In the genomic region with DNA sequence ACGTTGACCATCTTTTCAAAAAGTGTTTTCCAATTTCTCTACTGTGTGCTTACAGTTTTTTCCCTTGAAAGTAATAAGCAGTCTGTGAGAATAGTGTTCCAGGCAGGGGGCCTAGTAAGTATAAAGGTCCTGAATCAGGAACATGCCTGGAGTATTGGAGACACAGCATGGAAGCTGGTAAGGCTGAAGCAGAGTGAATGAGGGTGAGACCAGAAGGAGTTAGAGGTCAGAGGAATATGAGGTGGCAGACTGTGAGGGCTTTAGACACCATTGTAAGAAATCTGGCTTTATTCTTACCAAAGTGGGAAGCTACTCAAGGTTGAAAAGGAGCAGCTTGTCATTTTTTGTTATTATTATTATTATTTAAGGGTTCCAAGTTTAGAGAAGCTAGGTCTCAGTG, we compare ENCODE assay signal across 1 cellular context.
TF ChIP-seq lines count a peak whose summit lies in the region.

No MANE protein-coding gene starts in this region.

TF ChIP-seq in SK-N-SH treated with all-trans-retinoic acid at 6 μM for 48 hours, 23 proteins besides CTCF, POLR2A, EP300 and RAD21 (continued from another document):
- TF ChIP-seq TSHZ2 (CRISPR knock-in tag; IDR thresholded peaks at IDR 0.05) (no peak), TOX (CRISPR knock-in tag; IDR thresholded peaks at IDR 0.05; ENCODE audit: borderline replicate concordance) (no peak), CSRNP3 (CRISPR knock-in tag; IDR thresholded peaks at IDR 0.05) (no peak)
- TF ChIP-seq, protein P1, sequence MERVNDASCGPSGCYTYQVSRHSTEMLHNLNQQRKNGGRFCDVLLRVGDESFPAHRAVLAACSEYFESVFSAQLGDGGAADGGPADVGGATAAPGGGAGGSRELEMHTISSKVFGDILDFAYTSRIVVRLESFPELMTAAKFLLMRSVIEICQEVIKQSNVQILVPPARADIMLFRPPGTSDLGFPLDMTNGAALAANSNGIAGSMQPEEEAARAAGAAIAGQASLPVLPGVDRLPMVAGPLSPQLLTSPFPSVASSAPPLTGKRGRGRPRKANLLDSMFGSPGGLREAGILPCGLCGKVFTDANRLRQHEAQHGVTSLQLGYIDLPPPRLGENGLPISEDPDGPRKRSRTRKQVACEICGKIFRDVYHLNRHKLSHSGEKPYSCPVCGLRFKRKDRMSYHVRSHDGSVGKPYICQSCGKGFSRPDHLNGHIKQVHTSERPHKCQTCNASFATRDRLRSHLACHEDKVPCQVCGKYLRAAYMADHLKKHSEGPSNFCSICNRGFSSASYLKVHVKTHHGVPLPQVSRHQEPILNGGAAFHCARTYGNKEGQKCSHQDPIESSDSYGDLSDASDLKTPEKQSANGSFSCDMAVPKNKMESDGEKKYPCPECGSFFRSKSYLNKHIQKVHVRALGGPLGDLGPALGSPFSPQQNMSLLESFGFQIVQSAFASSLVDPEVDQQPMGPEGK (CRISPR knock-in tag; IDR thresholded peaks at IDR 0.05; ENCODE audit: borderline replicate concordance): no peak
